Comparison of ENCODE assay signal across 17 cellular contexts in the genomic region with DNA sequence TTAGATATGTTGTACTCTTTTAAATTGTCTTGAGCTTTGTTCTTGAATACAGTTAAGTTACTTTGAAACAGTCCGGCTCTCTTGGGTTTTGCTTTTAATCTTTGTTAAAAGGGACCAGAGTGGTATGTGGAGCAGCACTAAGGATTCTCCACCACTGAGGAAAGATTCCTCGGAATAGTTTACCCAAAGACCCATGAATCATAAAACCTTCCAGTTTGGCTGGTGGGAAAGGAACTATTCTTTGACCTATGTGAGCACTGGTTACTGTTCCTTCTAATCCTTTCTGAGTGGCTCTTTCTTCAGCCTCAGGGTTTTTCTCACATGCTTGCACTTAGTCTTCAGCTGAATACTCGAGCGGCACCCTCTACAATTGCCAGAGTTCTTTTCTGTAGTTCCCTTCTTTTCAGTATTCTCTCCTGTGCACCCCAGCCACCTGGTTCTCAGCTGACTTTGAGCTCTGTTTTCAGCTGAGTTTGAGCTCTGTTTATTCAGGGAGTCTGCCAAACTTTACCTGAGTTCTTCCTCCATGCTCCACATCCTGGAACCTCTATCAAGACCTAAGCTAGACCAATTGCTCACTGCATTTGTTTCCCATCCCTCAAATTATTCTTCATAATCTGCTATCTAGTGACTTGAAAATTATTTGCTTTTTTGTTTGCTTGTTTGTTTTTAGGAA.
DNase-seq lines count a peak whose midpoint lies in the region; ATAC-seq and TF ChIP-seq lines count a peak whose summit lies in the region.
"Had no signal": no experiment of that assay in that cellular context is flagged by ENCODE, and none has a peak within 500 bp of the region (broad histone marks: within the 10 kb centered on the region; RNA-seq: fewer than 3 reads in every experiment).

No MANE protein-coding gene starts in this region.

- no peak overlapping the region for H2AFZ ChIP-seq in PC-3 (ENCODE audit: low read length)
- H2AFZ ChIP-seq: GM23248 had no signal

- TF ChIP-seq CTCF in MCF 10A (IDR thresholded peaks at IDR 0.05; ENCODE audit: unreplicated experiment) = no peak
- no peak for TF ChIP-seq CTCF in breast epithelium (IDR thresholded peaks at IDR 0.05)
- no peak for TF ChIP-seq CTCF in PC-3 (conservative IDR thresholded peaks at IDR 0.05; ENCODE audit: low read depth, low read length)
- no peak for TF ChIP-seq CTCF in left lung (IDR thresholded peaks at IDR 0.05)
- no peak for TF ChIP-seq CTCF in ovary (IDR thresholded peaks at IDR 0.05)
- no peak for TF ChIP-seq CTCF in chondrocyte (IDR thresholded peaks at IDR 0.05)

- TF ChIP-seq EP300 in ovary (IDR thresholded peaks at IDR 0.05) = no peak

- H3K27ac Mint-ChIP-seq in MCF 10A (ENCODE audit: low read depth, unreplicated experiment) (peak overlapping the region; percentile 39), chondrocyte (ENCODE audit: unreplicated experiment) (no peak overlapping the region)

- no peaks in the 10 kb centered on the region for H3K27me3 ChIP-seq in breast epithelium
- H3K27me3 ChIP-seq in PC-3 (ENCODE audit: low read length) = no peaks in the 10 kb centered on the region
- no peaks in the 10 kb centered on the region for H3K27me3 ChIP-seq in left lung
- no peaks in the 10 kb centered on the region for H3K27me3 ChIP-seq in ovary

- DNase-seq in MCF 10A (ENCODE audit: unreplicated experiment) (no peak), breast epithelium (ENCODE audit: low spot score in 2 of 2) (no peak), PC-3 (peak; percentile 66), left lung (no peak), medulla oblongata (ENCODE audit: extremely low spot score) (no peak), NCI-H345 (lab: John Stamatoyannopoulos, UW) (no peak), ovary (no peak), chondrocyte (ENCODE audit: low spot score) (no peak)
- DNase-seq: DND-41, GF-D8, GM23248, NCI-H1105, NCI-H1930, NCI-H2227 treated with DMSO at 0.1 percent for 48 hours, NCI-H526 treated with DMSO at 0.1 percent for 48 hours had no signal

- H4K20me1 ChIP-seq in PC-3 (ENCODE audit: low read length) = no peaks in the 10 kb centered on the region

- BruUV-seq in MCF 10A (replicated peaks; lab: Mats Ljungman, UMichigan) (no TSS peak), PC-3 (replicated peaks; lab: Mats Ljungman, UMichigan) (no TSS peak)

- CTCF ChIA-PET in MCF 10A (lab: Yijun Ruan, JAX) = interaction anchor here (0.6 to 3.0 kb wide), 6 partner anchors 10 to 1069 kb away, joined by 3 to 13 read pairs (median 5); partner anchors contain the start of gene PLXNA2
- CTCF ChIA-PET in PC-3 (lab: Charles Lee) = no interaction called here

- H3K4me2 ChIP-seq in PC-3 (ENCODE audit: low read length) = peak overlapping the region; percentile 4; the same call in 1 of the 2 replicates
- H3K4me2 ChIP-seq: A549 had no signal

- no peaks in the 10 kb centered on the region for H3K9me3 ChIP-seq in breast epithelium
- no peaks in the 10 kb centered on the region for H3K9me3 ChIP-seq in PC-3 (ENCODE audit: low read length)
- H3K9me3 ChIP-seq in left lung = no peaks in the 10 kb centered on the region
- no peaks in the 10 kb centered on the region for H3K9me3 ChIP-seq in ovary
- H3K9me3 ChIP-seq: A549 had no signal

- no peak for TF ChIP-seq POLR2A in breast epithelium (IDR thresholded peaks at IDR 0.05)
- TF ChIP-seq POLR2A in ovary (IDR thresholded peaks at IDR 0.05) = no peak

- ATAC-seq in PC-3 = no peak; the same call in 1 of the 2 replicates
- ATAC-seq in left lung = peak; percentile 77
- ATAC-seq: A549 had no signal

- H3K4me3 ChIP-seq in breast epithelium (no peak overlapping the region), PC-3 (ENCODE audit: low read length) (no peak overlapping the region), left lung (no peak overlapping the region), ovary (no peak overlapping the region)
- H3K4me3 ChIP-seq: A549, GM23248, SK-N-MC had no signal

- H3K27ac ChIP-seq in breast epithelium = no peak overlapping the region
- no peak overlapping the region for H3K27ac ChIP-seq in PC-3 (ENCODE audit: low read length)
- H3K27ac ChIP-seq in left lung = no peak overlapping the region
- no peak overlapping the region for H3K27ac ChIP-seq in ovary
- H3K27ac ChIP-seq: A549, GM23248, SK-N-MC had no signal

- no peaks in the 10 kb centered on the region for H3F3A ChIP-seq in PC-3 (ENCODE audit: low read length, unreplicated experiment)

- peaks cover 13% of the 10 kb centered on the region for H3K27me3 Mint-ChIP-seq in MCF 10A (ENCODE audit: insufficient read depth, unreplicated experiment)
- peaks cover 35% of the 10 kb centered on the region for H3K27me3 Mint-ChIP-seq in chondrocyte (ENCODE audit: low read depth)

- H3K36me3 Mint-ChIP-seq in MCF 10A (ENCODE audit: insufficient read depth, unreplicated experiment) (no peaks in the 10 kb centered on the region), chondrocyte (ENCODE audit: low read depth) (no peaks in the 10 kb centered on the region)

- intact Hi-C loops in MCF 10A (cut with micrococcal nuclease) = no loop called here
- intact Hi-C loops in breast epithelium (cut with DNase I; ENCODE audit: low total_unique reads) = no loop called here
- intact Hi-C loops in PC-3 (cut with micrococcal nuclease) = no loop called here
- intact Hi-C loops in left lung (cut with DNase I) = no loop called here
- intact Hi-C loops in ovary (cut with DNase I) = no loop called here

- no peak overlapping the region for H3K4me3 Mint-ChIP-seq in MCF 10A (ENCODE audit: unreplicated experiment)
- H3K4me3 Mint-ChIP-seq in chondrocyte (ENCODE audit: unreplicated experiment) = no peak overlapping the region

- POLR2A ChIA-PET in MCF 10A (lab: Yijun Ruan, JAX) (interaction anchor here (0.5 to 1.0 kb wide), 3 partner anchors 164 to 309 kb away, joined by 3 to 4 read pairs (median 3); no protein-coding TSS in a partner anchor), PC-3 (lab: Charles Lee; ENCODE audit: unreplicated experiment) (interaction anchor here (0.6 kb wide), 1 partner anchor 818 kb away, joined by 4 read pairs; no protein-coding TSS in a partner anchor)

- no peaks in the 10 kb centered on the region for H3K79me2 ChIP-seq in PC-3 (ENCODE audit: low read length)

- H3K9me3 Mint-ChIP-seq in MCF 10A (ENCODE audit: unreplicated experiment) (no peaks in the 10 kb centered on the region), chondrocyte (ENCODE audit: low read depth) (no peaks in the 10 kb centered on the region)

- H3K36me3 ChIP-seq in breast epithelium (no peaks in the 10 kb centered on the region), PC-3 (ENCODE audit: low read depth, low read length) (no peaks in the 10 kb centered on the region), left lung (no peaks in the 10 kb centered on the region), ovary (no peaks in the 10 kb centered on the region)

- H3K9ac ChIP-seq in PC-3 (ENCODE audit: low read length) = no peak overlapping the region
- H3K9ac ChIP-seq: GM23248 had no signal

- H3K9me2 ChIP-seq in PC-3 (replicated peaks; ENCODE audit: low read length) = no peaks in the 10 kb centered on the region

- WGBS in ovary, 3 donors = 86 to 93% (median 86%) methylated on average over 4 of the region's 4 CpGs

- no peaks in the 10 kb centered on the region for H3K4me1 ChIP-seq in breast epithelium
- peaks cover 23% of the 10 kb centered on the region for H3K4me1 ChIP-seq in PC-3 (ENCODE audit: insufficient read depth, low read length)
- H3K4me1 ChIP-seq in left lung = no peaks in the 10 kb centered on the region
- H3K4me1 ChIP-seq in ovary (ENCODE audit: insufficient read depth) = no peaks in the 10 kb centered on the region
- H3K4me1 ChIP-seq: A549 had no signal

- peaks cover 17% of the 10 kb centered on the region for H3K4me1 Mint-ChIP-seq in MCF 10A (ENCODE audit: insufficient read depth, unreplicated experiment)
- no peaks in the 10 kb centered on the region for H3K4me1 Mint-ChIP-seq in chondrocyte (ENCODE audit: low read depth)
